13 cellular contexts compared by ENCODE assay signal in genomic region chr12:92469837-92470236, GRCh38.
DNase-seq lines count a peak whose midpoint lies in the region; ATAC-seq lines count a peak whose summit lies in the region.
"Had no signal": no experiment of that assay in that cellular context is flagged by ENCODE, and none has a peak within 500 bp of the region (broad histone marks: within the 10 kb centered on the region; RNA-seq: fewer than 3 reads in every experiment).

No MANE protein-coding gene starts in this region.

- H3K4me3 ChIP-seq in effector memory CD4-positive, alpha-beta T cell (ENCODE audit: insufficient read depth, low read depth, low read length, poor library complexity, severe bottlenecking) = no peak overlapping the region
- H3K4me3 ChIP-seq: GM23338, sigmoid colon, SK-N-MC had no signal

- H3K4me1 Mint-ChIP-seq in activated T-cell treated with anti-CD3 and anti-CD28 coated beads, Interleukin-2, amount 50 U/mL, for 24 hours (ENCODE audit: low read depth) = peaks cover 59% of the 10 kb centered on the region
- H3K4me1 Mint-ChIP-seq in stimulated activated memory B cell treated with anti-CD40 and anti-IgM and Interleukin-4, amounts not matched to agents 10 μg/mL and 1 μg/mL and 100 μg/mL, for 72 hours = peaks cover 78% of the 10 kb centered on the region

- no peaks in the 10 kb centered on the region for H3K9me3 ChIP-seq in effector memory CD4-positive, alpha-beta T cell (ENCODE audit: control insufficient read depth, low read length)
- H3K9me3 ChIP-seq: sigmoid colon had no signal

- peak overlapping the region; percentile 4 for H3K4me3 Mint-ChIP-seq in activated T-cell treated with anti-CD3 and anti-CD28 coated beads, Interleukin-2, amount 50 U/mL, for 24 hours
- H3K4me3 Mint-ChIP-seq in stimulated activated memory B cell treated with anti-CD40 and anti-IgM and Interleukin-4, amounts not matched to agents 10 μg/mL and 1 μg/mL and 100 μg/mL, for 72 hours = peak overlapping the region; percentile 62
- H3K4me3 Mint-ChIP-seq: GM23338 had no signal

- H3K27ac ChIP-seq in effector memory CD4-positive, alpha-beta T cell (ENCODE audit: insufficient read depth, low read length, poor library complexity, severe bottlenecking) = no peak overlapping the region
- H3K27ac ChIP-seq: sigmoid colon, SK-N-MC had no signal

- H3K36me3 ChIP-seq in effector memory CD4-positive, alpha-beta T cell (ENCODE audit: control insufficient read depth, insufficient read depth, low read length) = no peaks in the 10 kb centered on the region
- H3K36me3 ChIP-seq: sigmoid colon had no signal

- H3K27ac Mint-ChIP-seq in activated T-cell treated with anti-CD3 and anti-CD28 coated beads, Interleukin-2, amount 50 U/mL, for 24 hours = peak overlapping the region; percentile 91
- peak overlapping the region; percentile 93 for H3K27ac Mint-ChIP-seq in stimulated activated memory B cell treated with anti-CD40 and anti-IgM and Interleukin-4, amounts not matched to agents 10 μg/mL and 1 μg/mL and 100 μg/mL, for 72 hours
- H3K27ac Mint-ChIP-seq: GM23338 had no signal

- H3K27me3 ChIP-seq in effector memory CD4-positive, alpha-beta T cell (replicated peaks; ENCODE audit: control insufficient read depth, insufficient read depth, low read length, poor library complexity, severe bottlenecking) = no peaks in the 10 kb centered on the region
- H3K27me3 ChIP-seq: sigmoid colon had no signal

- peaks cover 2% of the 10 kb centered on the region for H3K4me1 ChIP-seq in effector memory CD4-positive, alpha-beta T cell (ENCODE audit: control insufficient read depth, insufficient read depth, low read length, poor library complexity, severe bottlenecking)

- H3K27me3 Mint-ChIP-seq in activated T-cell treated with anti-CD3 and anti-CD28 coated beads, Interleukin-2, amount 50 U/mL, for 24 hours = no peaks in the 10 kb centered on the region
- H3K27me3 Mint-ChIP-seq in stimulated activated memory B cell treated with anti-CD40 and anti-IgM and Interleukin-4, amounts not matched to agents 10 μg/mL and 1 μg/mL and 100 μg/mL, for 72 hours = no peaks in the 10 kb centered on the region

- H3K9me3 Mint-ChIP-seq in activated T-cell treated with anti-CD3 and anti-CD28 coated beads, Interleukin-2, amount 50 U/mL, for 24 hours = no peaks in the 10 kb centered on the region
- no peaks in the 10 kb centered on the region for H3K9me3 Mint-ChIP-seq in stimulated activated memory B cell treated with anti-CD40 and anti-IgM and Interleukin-4, amounts not matched to agents 10 μg/mL and 1 μg/mL and 100 μg/mL, for 72 hours
- H3K9me3 Mint-ChIP-seq: GM23338 had no signal

- DNase-seq in activated T-cell treated with anti-CD3 and anti-CD28 coated beads, Interleukin-2, amount 50 U/mL, for 24 hours = no peak
- DNase-seq in activated T-cell treated with anti-CD3 and anti-CD28 coated beads for 4 hours = no peak
- peak; percentile 29 for DNase-seq in amniotic epithelial cell (ENCODE audit: low read depth)
- peak; percentile 73 for DNase-seq in islet precursor cell
- no peak for DNase-seq in effector memory CD4-positive, alpha-beta T cell
- DNase-seq: DMS79 treated with DMSO at 0.1 percent for 48 hours, NCI-H526, sigmoid colon had no signal

- ATAC-seq in stimulated activated memory B cell treated with anti-CD40 and anti-IgM and Interleukin-4, amounts not matched to agents 10 μg/mL and 1 μg/mL and 100 μg/mL, for 72 hours = no peak
- ATAC-seq in HG03159 (IDR thresholded peaks at IDR 0.05; ENCODE audit: unreplicated experiment) = no peak
- ATAC-seq in HG03520 (IDR thresholded peaks at IDR 0.05; ENCODE audit: unreplicated experiment) = no peak
- ATAC-seq: GM23338 had no signal

- H3K36me3 Mint-ChIP-seq in activated T-cell treated with anti-CD3 and anti-CD28 coated beads, Interleukin-2, amount 50 U/mL, for 24 hours (ENCODE audit: low read depth) = no peaks in the 10 kb centered on the region
- H3K36me3 Mint-ChIP-seq in stimulated activated memory B cell treated with anti-CD40 and anti-IgM and Interleukin-4, amounts not matched to agents 10 μg/mL and 1 μg/mL and 100 μg/mL, for 72 hours = peaks cover 10% of the 10 kb centered on the region

Comparison
In these comparisons a context has a peak if more than half of its experiments do, and no peak if none do; other contexts are left out.
1. DNase-seq: peak in amniotic epithelial cell (single experiment) and islet precursor cell (single experiment); none in activated T-cell treated with anti-CD3 and anti-CD28 coated beads, Interleukin-2, amount 50 U/mL, for 24 hours (single experiment), activated T-cell treated with anti-CD3 and anti-CD28 coated beads for 4 hours (single experiment) and effector memory CD4-positive, alpha-beta T cell (0 of 3).